Comparison of ENCODE assay signal across 2 cellular contexts in genomic region chr3:64186667-64187064, GRCh38.
TF ChIP-seq lines count a peak whose summit lies in the region.

No MANE protein-coding gene starts in this region.

TF ChIP-seq in HEK293, 187 proteins besides CTCF, POLR2A, EP300 and RAD21 (continued from another document):
- TF ChIP-seq MEIS1 (CRISPR knock-in tag; IDR thresholded peaks at IDR 0.05; ENCODE audit: borderline replicate concordance) (no peak), ZNF510 (tag by site-specific recombination; IDR thresholded peaks at IDR 0.05; ENCODE audit: insufficient replicate concordance) (no peak), EGR2 (tag by site-specific recombination; IDR thresholded peaks at IDR 0.05; ENCODE audit: low read depth) (no peak), ZNF624 (tag by site-specific recombination; IDR thresholded peaks at IDR 0.05) (no peak), ZNF266 (tag by site-specific recombination; IDR thresholded peaks at IDR 0.05; ENCODE audit: low read depth) (no peak)
- TF ChIP-seq, protein P1, sequence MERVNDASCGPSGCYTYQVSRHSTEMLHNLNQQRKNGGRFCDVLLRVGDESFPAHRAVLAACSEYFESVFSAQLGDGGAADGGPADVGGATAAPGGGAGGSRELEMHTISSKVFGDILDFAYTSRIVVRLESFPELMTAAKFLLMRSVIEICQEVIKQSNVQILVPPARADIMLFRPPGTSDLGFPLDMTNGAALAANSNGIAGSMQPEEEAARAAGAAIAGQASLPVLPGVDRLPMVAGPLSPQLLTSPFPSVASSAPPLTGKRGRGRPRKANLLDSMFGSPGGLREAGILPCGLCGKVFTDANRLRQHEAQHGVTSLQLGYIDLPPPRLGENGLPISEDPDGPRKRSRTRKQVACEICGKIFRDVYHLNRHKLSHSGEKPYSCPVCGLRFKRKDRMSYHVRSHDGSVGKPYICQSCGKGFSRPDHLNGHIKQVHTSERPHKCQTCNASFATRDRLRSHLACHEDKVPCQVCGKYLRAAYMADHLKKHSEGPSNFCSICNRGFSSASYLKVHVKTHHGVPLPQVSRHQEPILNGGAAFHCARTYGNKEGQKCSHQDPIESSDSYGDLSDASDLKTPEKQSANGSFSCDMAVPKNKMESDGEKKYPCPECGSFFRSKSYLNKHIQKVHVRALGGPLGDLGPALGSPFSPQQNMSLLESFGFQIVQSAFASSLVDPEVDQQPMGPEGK (tag by site-specific recombination; IDR thresholded peaks at IDR 0.05), result no peak

TF ChIP-seq in HepG2, 621 proteins besides CTCF, POLR2A, EP300 and RAD21 (continued from another document):
- TF ChIP-seq, protein P2, sequence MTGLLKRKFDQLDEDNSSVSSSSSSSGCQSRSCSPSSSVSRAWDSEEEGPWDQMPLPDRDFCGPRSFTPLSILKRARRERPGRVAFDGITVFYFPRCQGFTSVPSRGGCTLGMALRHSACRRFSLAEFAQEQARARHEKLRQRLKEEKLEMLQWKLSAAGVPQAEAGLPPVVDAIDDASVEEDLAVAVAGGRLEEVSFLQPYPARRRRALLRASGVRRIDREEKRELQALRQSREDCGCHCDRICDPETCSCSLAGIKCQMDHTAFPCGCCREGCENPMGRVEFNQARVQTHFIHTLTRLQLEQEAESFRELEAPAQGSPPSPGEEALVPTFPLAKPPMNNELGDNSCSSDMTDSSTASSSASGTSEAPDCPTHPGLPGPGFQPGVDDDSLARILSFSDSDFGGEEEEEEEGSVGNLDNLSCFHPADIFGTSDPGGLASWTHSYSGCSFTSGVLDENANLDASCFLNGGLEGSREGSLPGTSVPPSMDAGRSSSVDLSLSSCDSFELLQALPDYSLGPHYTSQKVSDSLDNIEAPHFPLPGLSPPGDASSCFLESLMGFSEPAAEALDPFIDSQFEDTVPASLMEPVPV (CRISPR knock-in tag; IDR thresholded peaks at IDR 0.05), result no peak
- TF ChIP-seq, protein P3, sequence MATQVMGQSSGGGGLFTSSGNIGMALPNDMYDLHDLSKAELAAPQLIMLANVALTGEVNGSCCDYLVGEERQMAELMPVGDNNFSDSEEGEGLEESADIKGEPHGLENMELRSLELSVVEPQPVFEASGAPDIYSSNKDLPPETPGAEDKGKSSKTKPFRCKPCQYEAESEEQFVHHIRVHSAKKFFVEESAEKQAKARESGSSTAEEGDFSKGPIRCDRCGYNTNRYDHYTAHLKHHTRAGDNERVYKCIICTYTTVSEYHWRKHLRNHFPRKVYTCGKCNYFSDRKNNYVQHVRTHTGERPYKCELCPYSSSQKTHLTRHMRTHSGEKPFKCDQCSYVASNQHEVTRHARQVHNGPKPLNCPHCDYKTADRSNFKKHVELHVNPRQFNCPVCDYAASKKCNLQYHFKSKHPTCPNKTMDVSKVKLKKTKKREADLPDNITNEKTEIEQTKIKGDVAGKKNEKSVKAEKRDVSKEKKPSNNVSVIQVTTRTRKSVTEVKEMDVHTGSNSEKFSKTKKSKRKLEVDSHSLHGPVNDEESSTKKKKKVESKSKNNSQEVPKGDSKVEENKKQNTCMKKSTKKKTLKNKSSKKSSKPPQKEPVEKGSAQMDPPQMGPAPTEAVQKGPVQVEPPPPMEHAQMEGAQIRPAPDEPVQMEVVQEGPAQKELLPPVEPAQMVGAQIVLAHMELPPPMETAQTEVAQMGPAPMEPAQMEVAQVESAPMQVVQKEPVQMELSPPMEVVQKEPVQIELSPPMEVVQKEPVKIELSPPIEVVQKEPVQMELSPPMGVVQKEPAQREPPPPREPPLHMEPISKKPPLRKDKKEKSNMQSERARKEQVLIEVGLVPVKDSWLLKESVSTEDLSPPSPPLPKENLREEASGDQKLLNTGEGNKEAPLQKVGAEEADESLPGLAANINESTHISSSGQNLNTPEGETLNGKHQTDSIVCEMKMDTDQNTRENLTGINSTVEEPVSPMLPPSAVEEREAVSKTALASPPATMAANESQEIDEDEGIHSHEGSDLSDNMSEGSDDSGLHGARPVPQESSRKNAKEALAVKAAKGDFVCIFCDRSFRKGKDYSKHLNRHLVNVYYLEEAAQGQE (IDR thresholded peaks at IDR 0.05; ENCODE audit: borderline replicate concordance in 1 of 2, low read depth in 1 of 2, low read length in 2 of 2), result no peak
- peak; percentile 77 to 90 for TF ChIP-seq MAFK (conservative IDR thresholded peaks at IDR 0.05 in 1 of 2, IDR thresholded peaks at IDR 0.05 in 1 of 2; ENCODE audit: low read length in 2 of 2)
- peak; percentile 77 for TF ChIP-seq MAFF (IDR thresholded peaks at IDR 0.05; ENCODE audit: low read depth, low read length)
